Comparison of ENCODE assay signal across 21 cellular contexts in genomic region chr12:58554522-58555157, GRCh38.
A peak's percentile ranks its signal among the peaks of the same experiment; 100 is the strongest.
DNase-seq lines count a peak whose midpoint lies in the region; ATAC-seq and TF ChIP-seq lines count a peak whose summit lies in the region.
"Had no signal": no experiment of that assay in that cellular context is flagged by ENCODE, and none has a peak within 500 bp of the region (broad histone marks: within the 10 kb centered on the region; RNA-seq: fewer than 3 reads in every experiment).

No MANE protein-coding gene starts in this region.

- no peak overlapping the region for H2BK15ac ChIP-seq in neuronal stem cell (ENCODE audit: low read length)

- no peak overlapping the region for H3K14ac ChIP-seq in neuronal stem cell (ENCODE audit: low read length)

- H3K27ac ChIP-seq in neuronal stem cell (replicated peaks; ENCODE audit: low read length) (no peak overlapping the region), testis (no peak overlapping the region), uterus (no peak overlapping the region)
- H3K27ac ChIP-seq: GM23248, HL-60 had no signal

- H4K8ac ChIP-seq in neuronal stem cell (ENCODE audit: low read depth, low read length): no peak overlapping the region

- H3K9me3 Mint-ChIP-seq in stimulated activated naive CD8-positive, alpha-beta T cell treated with anti-CD3 and anti-CD28 coated beads, Interleukin-15, amount 100 ng/mL, for 72 hours: peaks cover 3 to 7% of the 10 kb centered on the region in 2 donors

- no peak overlapping the region for H3K4me3 ChIP-seq in neuronal stem cell (ENCODE audit: low read length in 2 of 2)
- no peak overlapping the region for H3K4me3 ChIP-seq in testis
- H3K4me3 ChIP-seq in uterus: no peak overlapping the region
- H3K4me3 ChIP-seq: GM12878, GM23248 had no signal

- no peaks in the 10 kb centered on the region for H3K79me1 ChIP-seq in neuronal stem cell (ENCODE audit: low read depth, low read length)

- H3K9ac ChIP-seq in neuronal stem cell (ENCODE audit: low read depth, low read length, poor library complexity): no peak overlapping the region
- H3K9ac ChIP-seq: GM23248 had no signal

- no peak overlapping the region for H2BK5ac ChIP-seq in neuronal stem cell (ENCODE audit: low read length)

- TF ChIP-seq CTCF in testis (IDR thresholded peaks at IDR 0.05) (no peak), uterus (IDR thresholded peaks at IDR 0.05) (no peak)

- H3K36me3 ChIP-seq in neuronal stem cell (replicated peaks in 1 of 2; ENCODE audit: control insufficient read depth in 2 of 2, insufficient read depth in 2 of 2, low read length in 2 of 2) (no peaks in the 10 kb centered on the region), testis (ENCODE audit: low read depth, missing control alignments) (no peaks in the 10 kb centered on the region), uterus (no peaks in the 10 kb centered on the region)
- H3K36me3 ChIP-seq: BE2C had no signal

- H3K36me3 Mint-ChIP-seq in T-helper 17 cell (ENCODE audit: low read depth): no peaks in the 10 kb centered on the region
- H3K36me3 Mint-ChIP-seq: CD4-positive, CD25-positive, alpha-beta regulatory T cell; CD8-positive, alpha-beta memory T cell had no signal

- H2AK5ac ChIP-seq in neuronal stem cell (ENCODE audit: low read depth, low read length): no peak overlapping the region

- H3K4me1 ChIP-seq in neuronal stem cell (ENCODE audit: control insufficient read depth in 2 of 2, insufficient read depth in 1 of 2, low read depth in 1 of 2, low read length in 2 of 2) (no peaks in the 10 kb centered on the region), testis (peaks cover 6% of the 10 kb centered on the region), uterus (no peaks in the 10 kb centered on the region)
- H3K4me1 ChIP-seq: BE2C had no signal

- H3K27me3 ChIP-seq in neuronal stem cell (ENCODE audit: control insufficient read depth in 3 of 3, insufficient read depth in 3 of 3, low read depth in 1 of 3, low read length in 3 of 3) (no peaks in the 10 kb centered on the region), testis (no peaks in the 10 kb centered on the region), uterus (no peaks in the 10 kb centered on the region)
- H3K27me3 ChIP-seq: BE2C had no signal

- peaks cover 8% of the 10 kb centered on the region for H3K27me3 Mint-ChIP-seq in T-helper 17 cell
- no peaks in the 10 kb centered on the region for H3K27me3 Mint-ChIP-seq in stimulated activated naive CD8-positive, alpha-beta T cell treated with anti-CD3 and anti-CD28 coated beads, Interleukin-15, amount 100 ng/mL, for 72 hours
- H3K27me3 Mint-ChIP-seq: CD4-positive, CD25-positive, alpha-beta regulatory T cell; CD8-positive, alpha-beta memory T cell had no signal

- no peak overlapping the region for H3K4me3 Mint-ChIP-seq in T-helper 17 cell
- H3K4me3 Mint-ChIP-seq in stimulated activated naive CD8-positive, alpha-beta T cell treated with anti-CD3 and anti-CD28 coated beads, Interleukin-15, amount 100 ng/mL, for 72 hours: no peak overlapping the region
- H3K4me3 Mint-ChIP-seq: CD4-positive, CD25-positive, alpha-beta regulatory T cell; CD8-positive, alpha-beta memory T cell had no signal

- DNase-seq in astrocyte of the hippocampus (ENCODE audit: low read depth, low spot score) (peak; percentile 46), neuronal stem cell (ENCODE audit: low spot score) (no peak), testis (peak; percentile 21), T-helper 17 cell (no peak), uterus (no peak)
- no peak for DNase-seq in stimulated activated naive CD8-positive, alpha-beta T cell treated with anti-CD3 and anti-CD28 coated beads, Interleukin-15, amount 100 ng/mL, for 72 hours
- DNase-seq: ACHN; BE2C; C1 segment of cervical spinal cord; CD4-positive, CD25-positive, alpha-beta regulatory T cell; CD8-positive, alpha-beta memory T cell; COR-L47; DMS 273 treated with DMSO at 0.1 percent for 48 hours; DMS53; DND-41; EL; GM23248; HCEC 1CT had no signal

- TF ChIP-seq POLR2A in testis (IDR thresholded peaks at IDR 0.05) (no peak), uterus (IDR thresholded peaks at IDR 0.05) (no peak)

- H2BK120ac ChIP-seq in neuronal stem cell (ENCODE audit: low read depth, low read length): no peak overlapping the region

- ATAC-seq in T-helper 17 cell: no peak
- ATAC-seq in stimulated activated naive CD8-positive, alpha-beta T cell treated with anti-CD3 and anti-CD28 coated beads, Interleukin-15, amount 100 ng/mL, for 72 hours: no peak
- ATAC-seq in HG02798 (IDR thresholded peaks at IDR 0.05; ENCODE audit: poor library complexity, unreplicated experiment): no peak
- ATAC-seq: GM12878 had no signal

- H2BK12ac ChIP-seq in neuronal stem cell (ENCODE audit: low read length): no peak overlapping the region

- no peaks in the 10 kb centered on the region for H3K4me1 Mint-ChIP-seq in T-helper 17 cell
- no peaks in the 10 kb centered on the region for H3K4me1 Mint-ChIP-seq in stimulated activated naive CD8-positive, alpha-beta T cell treated with anti-CD3 and anti-CD28 coated beads, Interleukin-15, amount 100 ng/mL, for 72 hours
- H3K4me1 Mint-ChIP-seq: CD4-positive, CD25-positive, alpha-beta regulatory T cell; CD8-positive, alpha-beta memory T cell had no signal

- peak overlapping the region; percentile 13 for H3K18ac ChIP-seq in neuronal stem cell (ENCODE audit: low read length)

- no CpG with 5 or more reads among the region's 5 CpGs for WGBS in neuronal stem cell (ENCODE audit: extremely low coverage in 2 of 2, insufficient read length in 2 of 2, insufficient replicate concordance in 1 of 2), 2 donors
- WGBS in testis, 2 donors: 45 to 53% methylated on average over 5 of the region's 5 CpGs

- H3K4ac ChIP-seq in neuronal stem cell (ENCODE audit: low read length): no peak overlapping the region

- no peak overlapping the region for H2AFZ ChIP-seq in neuronal stem cell (ENCODE audit: low read length)
- H2AFZ ChIP-seq: GM23248 had no signal

- no peak overlapping the region for H3K23ac ChIP-seq in neuronal stem cell (ENCODE audit: low read depth, low read length, poor library complexity)

- H3K4me2 ChIP-seq in neuronal stem cell (ENCODE audit: insufficient read depth, low read length, poor library complexity, severe bottlenecking): no peak overlapping the region

- H3K27ac Mint-ChIP-seq in T-helper 17 cell: no peak overlapping the region
- no peak overlapping the region for H3K27ac Mint-ChIP-seq in stimulated activated naive CD8-positive, alpha-beta T cell treated with anti-CD3 and anti-CD28 coated beads, Interleukin-15, amount 100 ng/mL, for 72 hours
- H3K27ac Mint-ChIP-seq: CD4-positive, CD25-positive, alpha-beta regulatory T cell; CD8-positive, alpha-beta memory T cell had no signal

- H3K9me3 ChIP-seq in neuronal stem cell (replicated peaks in 1 of 2; ENCODE audit: control insufficient read depth in 2 of 2, insufficient read depth in 1 of 2, low read depth in 1 of 2, low read length in 2 of 2): no peaks in the 10 kb centered on the region
- no peaks in the 10 kb centered on the region for H3K9me3 ChIP-seq in testis
- no peaks in the 10 kb centered on the region for H3K9me3 ChIP-seq in T-helper 17 cell (ENCODE audit: control insufficient read depth, low read length, poor library complexity, severe bottlenecking)
- H3K9me3 ChIP-seq in uterus: no peaks in the 10 kb centered on the region
- H3K9me3 ChIP-seq: BE2C had no signal

- intact Hi-C loops in testis (cut with DNase I; ENCODE audit: low total_unique reads): no loop called here
- intact Hi-C loops in uterus (cut with DNase I; ENCODE audit: low total_unique reads): no loop called here

- H4K91ac ChIP-seq in neuronal stem cell (ENCODE audit: low read depth, low read length, poor library complexity): no peak overlapping the region

Comparison
In these comparisons a context has a peak if more than half of its experiments do, and no peak if none do; other contexts are left out.
1. DNase-seq: peak in astrocyte of the hippocampus (single experiment) and testis (single experiment); none in neuronal stem cell (single experiment), T-helper 17 cell (0 of 3), stimulated activated naive CD8-positive, alpha-beta T cell treated with anti-CD3 and anti-CD28 coated beads, Interleukin-15, amount 100 ng/mL, for 72 hours (0 of 2) and uterus (0 of 2).